ENCODE assay signal across 8 cellular contexts in the genomic region with DNA sequence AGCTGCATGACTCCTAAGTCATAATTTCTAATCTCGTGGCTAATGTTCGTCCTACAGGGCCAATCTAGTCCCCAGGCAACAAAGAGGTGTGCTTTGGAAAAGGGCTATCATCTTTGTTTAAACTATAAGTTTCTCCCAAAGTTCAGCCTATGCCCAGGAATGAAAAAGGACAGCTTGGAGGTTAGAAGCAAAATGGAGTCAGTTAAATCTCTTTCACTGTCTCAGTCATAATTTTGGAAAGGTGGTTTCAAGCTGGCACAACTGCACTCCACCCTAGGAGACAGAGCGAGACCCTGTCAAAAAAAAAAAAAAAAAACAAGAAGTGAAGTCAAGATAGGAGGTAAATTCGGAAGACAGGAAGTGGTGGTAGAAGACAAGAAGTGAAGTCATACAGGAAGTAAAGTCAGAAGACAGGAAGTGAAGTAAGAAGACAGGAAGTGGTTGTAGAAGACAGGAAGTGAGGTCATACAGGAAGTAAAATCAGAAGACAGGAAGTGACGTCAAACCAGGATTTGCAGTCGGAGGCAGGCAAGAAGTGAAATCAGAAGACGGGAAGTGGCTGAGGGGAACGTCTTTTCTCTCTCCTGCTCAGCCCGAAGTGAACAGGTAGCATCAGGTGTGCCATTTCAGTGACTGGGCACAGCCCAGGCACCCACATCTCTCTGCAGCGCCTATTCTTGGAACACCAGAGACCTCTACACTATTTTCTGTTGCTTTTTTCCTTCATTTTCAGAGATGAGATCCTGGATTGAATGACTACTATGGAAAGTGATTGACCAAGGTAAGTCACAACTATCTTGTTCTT. TPM values are rescaled to one million over a fixed set of nuclear protein-coding genes. Genes with fewer than 3 reads are reported as not detected.
DNase-seq lines count a peak whose midpoint lies in the region; ATAC-seq and TF ChIP-seq lines count a peak whose summit lies in the region.

No MANE protein-coding gene starts in this region.

- peak overlapping the region; percentile 70 for H3K4me3 ChIP-seq in iPS-18a (ENCODE audit: low read length)

- H3K27me3 ChIP-seq in iPS-18a (ENCODE audit: control insufficient read depth, insufficient read depth, low read length): no peaks in the 10 kb centered on the region

- peak; percentile 32 for DNase-seq in SK-N-DZ (ENCODE audit: low spot score)
- DNase-seq in stimulated activated CD4-positive, alpha-beta T cell treated with anti-CD3 and anti-CD28 coated beads, Interleukin-1b, Interleukin-23, amount 100 ng/mL, for 24 hours (ENCODE audit: low read depth in 4 of 4, low spot score in 1 of 4): peak; percentile 2 to 7 (median 3)

- peaks cover 14% of the 10 kb centered on the region for H3K27me3 Mint-ChIP-seq in activated naive CD4-positive, alpha-beta T cell treated with anti-CD3 and anti-CD28 coated beads, Interleukin-2, amount 50 U/mL, for 24 hours

- ATAC-seq in GM18858 (IDR thresholded peaks at IDR 0.05; ENCODE audit: unreplicated experiment): peak; percentile 62
- ATAC-seq in HG03378 (IDR thresholded peaks at IDR 0.05; ENCODE audit: unreplicated experiment): no peak
- ATAC-seq in HG02798 (IDR thresholded peaks at IDR 0.05; ENCODE audit: poor library complexity, unreplicated experiment): no peak

- peaks cover 15% of the 10 kb centered on the region for H3K4me1 Mint-ChIP-seq in activated naive CD4-positive, alpha-beta T cell treated with anti-CD3 and anti-CD28 coated beads, Interleukin-2, amount 50 U/mL, for 24 hours

- no peak for TF ChIP-seq RAD21 in Ishikawa (IDR thresholded peaks at IDR 0.05; ENCODE audit: low read depth)

- H3K9ac ChIP-seq in iPS-18a (ENCODE audit: low read length): peak overlapping the region; percentile 27

- peaks cover 4% of the 10 kb centered on the region for H3K9me3 ChIP-seq in iPS-18a (ENCODE audit: control insufficient read depth, low read depth, low read length)

- peak overlapping the region; percentile 96 for H3K27ac Mint-ChIP-seq in activated naive CD4-positive, alpha-beta T cell treated with anti-CD3 and anti-CD28 coated beads, Interleukin-2, amount 50 U/mL, for 24 hours

- peaks cover 40% of the 10 kb centered on the region for H3K36me3 Mint-ChIP-seq in activated naive CD4-positive, alpha-beta T cell treated with anti-CD3 and anti-CD28 coated beads, Interleukin-2, amount 50 U/mL, for 24 hours

- peaks cover 40% of the 10 kb centered on the region for H3K9me3 Mint-ChIP-seq in activated naive CD4-positive, alpha-beta T cell treated with anti-CD3 and anti-CD28 coated beads, Interleukin-2, amount 50 U/mL, for 24 hours

- peak overlapping the region; percentile 80 for H3K4me3 Mint-ChIP-seq in activated naive CD4-positive, alpha-beta T cell treated with anti-CD3 and anti-CD28 coated beads, Interleukin-2, amount 50 U/mL, for 24 hours

- no peak for TF ChIP-seq EP300 in Ishikawa (IDR thresholded peaks at IDR 0.05; ENCODE audit: borderline replicate concordance)

- peaks cover 9% of the 10 kb centered on the region for H3K4me1 ChIP-seq in iPS-18a (ENCODE audit: control insufficient read depth, low read depth, low read length)

- H3K36me3 ChIP-seq in iPS-18a (ENCODE audit: control insufficient read depth, low read depth, low read length): peaks cover 6% of the 10 kb centered on the region

- H3K27ac ChIP-seq in iPS-18a (ENCODE audit: low read length): no peak overlapping the region

TF ChIP-seq in Ishikawa, 13 proteins besides CTCF, POLR2A, EP300 and RAD21:
- TF ChIP-seq CREB1 (IDR thresholded peaks at IDR 0.05; ENCODE audit: low read depth) (peak; percentile 55), FOXM1 (IDR thresholded peaks at IDR 0.05; ENCODE audit: borderline replicate concordance, low read depth) (no peak)
TF ChIP-seq in Ishikawa: peak in this region for 1.

RNA-seq across cellular contexts. Expression of a gene that starts 32.2 kb away (rescaled TPM):
- not detected in 2 replicates for polyA plus RNA-seq in SK-N-DZ (2014; cell fraction: cytosol; rRNA removed)
- not detected in 2 replicates for polyA plus RNA-seq in SK-N-DZ (2014; cell fraction: nucleus; rRNA removed)

RNA-seq across cellular contexts. Expression of a gene that starts 39.7 kb away (rescaled TPM):
- 0.03 and 0.46 TPM in 2 replicates for polyA plus RNA-seq in SK-N-DZ (2014; cell fraction: cytosol; rRNA removed)
- polyA plus RNA-seq in SK-N-DZ (2014; cell fraction: nucleus; rRNA removed): not detected in 2 replicates

RNA-seq across cellular contexts. Expression of a gene that starts 57.1 kb away (rescaled TPM):
- 10.0 and 11.3 TPM in 2 replicates for polyA plus RNA-seq in SK-N-DZ (2014; cell fraction: cytosol; rRNA removed)
- 7.4 and 9.5 TPM in 2 replicates for polyA plus RNA-seq in SK-N-DZ (2014; cell fraction: nucleus; rRNA removed)

RNA-seq across cellular contexts. Expression of a gene that starts 58.6 kb away (rescaled TPM):
- polyA plus RNA-seq in SK-N-DZ (2014; cell fraction: cytosol; rRNA removed): not detected in 2 replicates
- polyA plus RNA-seq in SK-N-DZ (2014; cell fraction: nucleus; rRNA removed): not detected in 2 replicates
